Comparison of ENCODE assay signal across 8 cellular contexts in the genomic region with DNA sequence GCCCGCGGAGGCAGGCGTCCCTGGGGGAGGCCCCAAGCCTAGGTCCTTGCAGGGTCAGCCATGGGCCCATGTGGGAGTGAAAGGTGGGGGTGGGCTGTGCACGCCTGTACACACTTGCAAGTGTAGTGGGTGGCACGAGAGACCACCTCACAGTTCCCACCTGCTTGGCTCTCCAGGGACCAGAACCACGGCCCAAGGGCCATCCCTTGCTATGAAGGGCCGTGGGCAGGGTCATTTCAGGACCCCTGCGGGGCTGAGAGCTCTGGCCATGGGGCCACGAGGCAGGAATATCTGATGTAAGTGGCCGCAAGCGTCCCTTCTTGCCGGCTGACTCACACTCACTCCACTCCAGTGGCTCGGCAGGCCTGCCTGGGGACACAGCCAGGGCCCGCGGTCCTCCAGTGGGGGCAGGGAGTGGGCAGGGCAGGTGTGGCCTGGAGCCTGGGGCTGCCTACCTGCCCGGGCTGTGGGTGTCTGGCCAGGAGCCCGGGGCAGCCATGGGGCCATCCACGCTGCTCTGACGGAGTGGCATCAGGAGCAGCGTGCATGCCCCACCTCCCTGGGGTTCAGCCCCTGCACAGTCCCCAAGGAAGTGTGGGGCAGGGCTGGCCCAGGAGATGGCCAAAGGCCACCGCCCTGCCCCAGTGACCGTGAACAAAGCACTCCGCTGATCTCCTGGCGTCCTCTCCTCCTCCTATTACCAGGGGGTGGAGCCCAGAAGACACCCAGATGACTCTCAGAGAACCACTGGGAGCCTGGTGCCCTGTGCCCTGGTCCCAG. TPM values are rescaled to one million over a fixed set of nuclear protein-coding genes. Genes with fewer than 3 reads are reported as not detected.
DNase-seq lines count a peak whose midpoint lies in the region; ATAC-seq and TF ChIP-seq lines count a peak whose summit lies in the region.

No MANE protein-coding gene starts in this region.

- no peaks in the 10 kb centered on the region for H3K36me3 ChIP-seq in Panc1 (ENCODE audit: control insufficient read depth, insufficient read depth, low read length)

- no peak for TF ChIP-seq CTCF in Panc1 (IDR thresholded peaks at IDR 0.05)
- no peak for TF ChIP-seq CTCF in type B pancreatic cell (conservative IDR thresholded peaks at IDR 0.05)

- peak overlapping the region; percentile 88 for H3K27ac ChIP-seq in Panc1 (ENCODE audit: low read length)

- in situ Hi-C loops in Panc1 (cut with HindIII; ENCODE audit: low pct_unique_long_range_greater_than_20kb, low sequenced_read_pairs): no loop called here

- ATAC-seq in Panc1 (peak; percentile 67), memory B cell (ENCODE audit: low read depth) (no peak)

- H3K4me3 Mint-ChIP-seq in T-helper 1 cell treated with Interleukin-12 subunit alpha and Interleukin-12 subunit beta and Interleukin-4 antibody, amounts not matched to agents 30 μg/mL and 1 μg/mL, for 36 hours: peak overlapping the region; percentile 92
- peak overlapping the region; percentile 77 for H3K4me3 Mint-ChIP-seq in dendritic cell treated with granulocyte-macrophage colony-stimulating factor and Interleukin-4, amounts not matched to agents 40 ng/mL and 50 ng/mL, for 4 days
- H3K4me3 Mint-ChIP-seq in memory B cell (peak overlapping the region; percentile 89), type B pancreatic cell (peak overlapping the region; percentile 90)

- intact Hi-C loops in Panc1 (cut with micrococcal nuclease; ENCODE audit: unreplicated experiment): no loop called here
- intact Hi-C loops in dendritic cell treated with granulocyte-macrophage colony-stimulating factor and Interleukin-4, amounts not matched to agents 40 ng/mL and 50 ng/mL, for 4 days (cut with micrococcal nuclease): no loop called here

- POLR2A ChIA-PET in Panc1 (lab: Charles Lee): no interaction called here

- H3K27me3 Mint-ChIP-seq in T-helper 1 cell treated with Interleukin-12 subunit alpha and Interleukin-12 subunit beta and Interleukin-4 antibody, amounts not matched to agents 30 μg/mL and 1 μg/mL, for 36 hours (ENCODE audit: low read depth): no peaks in the 10 kb centered on the region
- H3K27me3 Mint-ChIP-seq in dendritic cell treated with granulocyte-macrophage colony-stimulating factor and Interleukin-4, amounts not matched to agents 40 ng/mL and 50 ng/mL, for 4 days: no peaks in the 10 kb centered on the region
- H3K27me3 Mint-ChIP-seq in memory B cell (no peaks in the 10 kb centered on the region), type B pancreatic cell (no peaks in the 10 kb centered on the region)

- no TSS peak for BruUV-seq in Panc1 (replicated peaks; lab: Mats Ljungman, UMichigan)

- no peak for DNase-seq in T-helper 1 cell
- peak; percentile 67 for DNase-seq in Panc1 (ENCODE audit: low read depth, low spot score)
- DNase-seq in memory B cell (ENCODE audit: low spot score in 2 of 2): no peak
- DNase-seq in type B pancreatic cell (ENCODE audit: extremely low spot score, unreplicated experiment): no peak
- no peak for DNase-seq in Kasumi-1 (lab: John Stamatoyannopoulos, UW)
- DNase-seq in NCI-H345 treated with DMSO at 0.1 percent for 48 hours (lab: John Stamatoyannopoulos, UW; ENCODE audit: unreplicated experiment): no peak

- peak overlapping the region; percentile 45 to 47 for H3K4me3 ChIP-seq in Panc1 (ENCODE audit: low read depth in 2 of 2, low read length in 2 of 2)

- CTCF ChIA-PET in Panc1 (lab: Charles Lee): no interaction called here

- no peaks in the 10 kb centered on the region for H3K9me3 Mint-ChIP-seq in T-helper 1 cell treated with Interleukin-12 subunit alpha and Interleukin-12 subunit beta and Interleukin-4 antibody, amounts not matched to agents 30 μg/mL and 1 μg/mL, for 36 hours
- H3K9me3 Mint-ChIP-seq in dendritic cell treated with granulocyte-macrophage colony-stimulating factor and Interleukin-4, amounts not matched to agents 40 ng/mL and 50 ng/mL, for 4 days: no peaks in the 10 kb centered on the region
- H3K9me3 Mint-ChIP-seq in memory B cell (no peaks in the 10 kb centered on the region), type B pancreatic cell (no peaks in the 10 kb centered on the region)

- H3K27ac Mint-ChIP-seq in T-helper 1 cell treated with Interleukin-12 subunit alpha and Interleukin-12 subunit beta and Interleukin-4 antibody, amounts not matched to agents 30 μg/mL and 1 μg/mL, for 36 hours: peak overlapping the region; percentile 98
- peak overlapping the region; percentile 91 for H3K27ac Mint-ChIP-seq in dendritic cell treated with granulocyte-macrophage colony-stimulating factor and Interleukin-4, amounts not matched to agents 40 ng/mL and 50 ng/mL, for 4 days
- H3K27ac Mint-ChIP-seq in memory B cell (peak overlapping the region; percentile 99), type B pancreatic cell (peak overlapping the region; percentile 98)

- peaks cover 59% of the 10 kb centered on the region for H3K4me1 ChIP-seq in Panc1 (ENCODE audit: control insufficient read depth, insufficient read depth, low read length)

- H3K9me3 ChIP-seq in Panc1 (ENCODE audit: control insufficient read depth, insufficient read depth, low read depth, low read length): no peaks in the 10 kb centered on the region

- H3K27me3 ChIP-seq in Panc1 (ENCODE audit: control insufficient read depth, insufficient read depth, low read length): no peaks in the 10 kb centered on the region

- peaks cover 24% of the 10 kb centered on the region for H3K4me1 Mint-ChIP-seq in T-helper 1 cell treated with Interleukin-12 subunit alpha and Interleukin-12 subunit beta and Interleukin-4 antibody, amounts not matched to agents 30 μg/mL and 1 μg/mL, for 36 hours (ENCODE audit: low read depth)
- peaks cover 67% of the 10 kb centered on the region for H3K4me1 Mint-ChIP-seq in dendritic cell treated with granulocyte-macrophage colony-stimulating factor and Interleukin-4, amounts not matched to agents 40 ng/mL and 50 ng/mL, for 4 days (ENCODE audit: low read depth)
- H3K4me1 Mint-ChIP-seq in memory B cell (peaks cover 39% of the 10 kb centered on the region), type B pancreatic cell (ENCODE audit: unreplicated experiment) (peaks cover 18% of the 10 kb centered on the region)

- H3K36me3 Mint-ChIP-seq in T-helper 1 cell treated with Interleukin-12 subunit alpha and Interleukin-12 subunit beta and Interleukin-4 antibody, amounts not matched to agents 30 μg/mL and 1 μg/mL, for 36 hours (ENCODE audit: low read depth): no peaks in the 10 kb centered on the region
- H3K36me3 Mint-ChIP-seq in dendritic cell treated with granulocyte-macrophage colony-stimulating factor and Interleukin-4, amounts not matched to agents 40 ng/mL and 50 ng/mL, for 4 days (ENCODE audit: low read depth): peaks cover 6% of the 10 kb centered on the region
- H3K36me3 Mint-ChIP-seq in memory B cell (no peaks in the 10 kb centered on the region), type B pancreatic cell (no peaks in the 10 kb centered on the region)

RNA-seq across cellular contexts. Expression of a gene that starts 8.6 kb away (rescaled TPM):
- 240 TPM for total RNA-seq in Panc1 (2021; ENCODE audit: unreplicated experiment)
- polyA plus RNA-seq in Panc1 (2012; ENCODE audit: insufficient read length): 278 TPM
- 118 and 120 TPM in 2 replicates for total RNA-seq in type B pancreatic cell (ENCODE audit: low replicate concordance)

RNA-seq across cellular contexts. Expression of a gene that starts 36.5 kb away (rescaled TPM):
- total RNA-seq in Panc1 (2021; ENCODE audit: unreplicated experiment) (36.3 TPM), type B pancreatic cell (ENCODE audit: low replicate concordance) (34.6 and 37.8 TPM in 2 replicates)
- polyA plus RNA-seq in Panc1 (2012; ENCODE audit: insufficient read length): 21.0 TPM

RNA-seq across cellular contexts. Expression of a gene that starts 37.1 kb away (rescaled TPM):
- total RNA-seq in Panc1 (2021; ENCODE audit: unreplicated experiment) (5.4 TPM), type B pancreatic cell (ENCODE audit: low replicate concordance) (4.9 and 7.4 TPM in 2 replicates)
- 4.7 TPM for polyA plus RNA-seq in Panc1 (2012; ENCODE audit: insufficient read length)

RNA-seq across cellular contexts. Expression of a gene that starts 44.1 kb away (rescaled TPM):
- 59.6 TPM for total RNA-seq in Panc1 (2021; ENCODE audit: unreplicated experiment)
- polyA plus RNA-seq in Panc1 (2012; ENCODE audit: insufficient read length): 178 TPM
- total RNA-seq in type B pancreatic cell (ENCODE audit: low replicate concordance): 72.5 and 118 TPM in 2 replicates
